In genomic region chr3:27713435-27713880, GRCh38 we compare ENCODE assay signal across 8 cellular contexts. TPM values are rescaled to one million over a fixed set of nuclear protein-coding genes. Genes with fewer than 3 reads are reported as not detected.
DNase-seq lines count a peak whose midpoint lies in the region; ATAC-seq, FAIRE-seq and TF ChIP-seq lines count a peak whose summit lies in the region.

No MANE protein-coding gene starts in this region.

- H3K4me1 ChIP-seq in CD4-positive, CD25-positive, alpha-beta regulatory T cell (ENCODE audit: control insufficient read depth, insufficient read depth, low read length, poor library complexity, severe bottlenecking) = peaks cover 33% of the 10 kb centered on the region
- H3K4me1 ChIP-seq in parathyroid adenoma = peaks cover 5% of the 10 kb centered on the region

- no peak overlapping the region for H3K9ac ChIP-seq in parathyroid adenoma

- no peaks in the 10 kb centered on the region for H3K9me3 ChIP-seq in CD4-positive, CD25-positive, alpha-beta regulatory T cell (ENCODE audit: control insufficient read depth in 2 of 2, low read length in 2 of 2)
- H3K9me3 ChIP-seq in T-helper 17 cell (ENCODE audit: control insufficient read depth, low read length, poor library complexity, severe bottlenecking) (no peaks in the 10 kb centered on the region), parathyroid adenoma (ENCODE audit: control insufficient read depth, low read length) (no peaks in the 10 kb centered on the region)

- H3K27me3 Mint-ChIP-seq in CD4-positive, CD25-positive, alpha-beta regulatory T cell = peaks cover 81% of the 10 kb centered on the region
- H3K27me3 Mint-ChIP-seq in T-helper 17 cell = peaks cover 87% of the 10 kb centered on the region

- TF ChIP-seq POLR2A in GM12891 (IDR thresholded peaks at IDR 0.05; ENCODE audit: low read depth, low read length) = no peak

- no peaks in the 10 kb centered on the region for H3K79me2 ChIP-seq in parathyroid adenoma

- H3K27ac Mint-ChIP-seq in CD4-positive, CD25-positive, alpha-beta regulatory T cell = no peak overlapping the region
- H3K27ac Mint-ChIP-seq in T-helper 17 cell = peak overlapping the region; percentile 59

- H3K27me3 ChIP-seq in CD4-positive, CD25-positive, alpha-beta regulatory T cell (ENCODE audit: control insufficient read depth, insufficient read depth, low read length) = peaks cover 40% of the 10 kb centered on the region
- no peaks in the 10 kb centered on the region for H3K27me3 ChIP-seq in parathyroid adenoma (ENCODE audit: control insufficient read depth, insufficient read depth, low read length)

- peak overlapping the region; percentile 86 to 97 (median 96) for H3K4me3 Mint-ChIP-seq in CD4-positive, CD25-positive, alpha-beta regulatory T cell
- H3K4me3 Mint-ChIP-seq in T-helper 17 cell = peak overlapping the region; percentile 100

- no peak for DNase-seq in CD4-positive, CD25-positive, alpha-beta regulatory T cell
- no peak for DNase-seq in T-helper 17 cell
- DNase-seq in fibroblast of pulmonary artery (ENCODE audit: low read depth) = no peak
- no peak for DNase-seq in NCI-H510A treated with DMSO at 0.1 percent for 48 hours (lab: John Stamatoyannopoulos, UW)
- no peak for DNase-seq in GM12891 (ENCODE audit: insufficient read length, low spot score)

- H3K9me3 Mint-ChIP-seq in CD4-positive, CD25-positive, alpha-beta regulatory T cell = peaks cover 0 to 2% (median 0%) of the 10 kb centered on the region in 7 donors

- no peak for ATAC-seq in CD4-positive, CD25-positive, alpha-beta regulatory T cell (ENCODE audit: low read depth in 2 of 2)
- ATAC-seq in T-helper 17 cell = no peak
- ATAC-seq in GM21390 (IDR thresholded peaks at IDR 0.05; ENCODE audit: unreplicated experiment) = no peak
- ATAC-seq in GM21786 (IDR thresholded peaks at IDR 0.05; ENCODE audit: unreplicated experiment) = no peak

- H3K36me3 Mint-ChIP-seq in CD4-positive, CD25-positive, alpha-beta regulatory T cell = no peaks in the 10 kb centered on the region
- peaks cover 5% of the 10 kb centered on the region for H3K36me3 Mint-ChIP-seq in T-helper 17 cell (ENCODE audit: low read depth)

- peak overlapping the region; percentile 81 for H3K4me2 ChIP-seq in parathyroid adenoma (ENCODE audit: low read length)

- H2AFZ ChIP-seq in parathyroid adenoma = peak overlapping the region; percentile 74

- peaks cover 0 to 32% (median 25%) of the 10 kb centered on the region in 4 donors for H3K4me1 Mint-ChIP-seq in CD4-positive, CD25-positive, alpha-beta regulatory T cell
- peaks cover 29% of the 10 kb centered on the region for H3K4me1 Mint-ChIP-seq in T-helper 17 cell

- H3K4me3 ChIP-seq in CD4-positive, CD25-positive, alpha-beta regulatory T cell (ENCODE audit: low read depth, low read length) = peak overlapping the region; percentile 89
- H3K4me3 ChIP-seq in fibroblast of pulmonary artery (replicated peaks; ENCODE audit: low read depth, low read length) = peak overlapping the region; percentile 63
- peak overlapping the region; percentile 56 for H3K4me3 ChIP-seq in parathyroid adenoma (ENCODE audit: low read depth, low read length)

- TF ChIP-seq CTCF in fibroblast of pulmonary artery (IDR thresholded peaks at IDR 0.05; ENCODE audit: low read length, missing control alignments) (no peak), parathyroid adenoma (IDR thresholded peaks at IDR 0.05) (no peak)

- no peaks in the 10 kb centered on the region for H3K36me3 ChIP-seq in CD4-positive, CD25-positive, alpha-beta regulatory T cell (ENCODE audit: control insufficient read depth, insufficient read depth, low read length)
- no peaks in the 10 kb centered on the region for H3K36me3 ChIP-seq in parathyroid adenoma (ENCODE audit: control insufficient read depth, insufficient read depth, low read length)

- no peak for FAIRE-seq in GM12891 (lab: Jason Lieb, UNC)

- no peak overlapping the region for H3K27ac ChIP-seq in CD4-positive, CD25-positive, alpha-beta regulatory T cell (ENCODE audit: insufficient read depth, low read length, poor library complexity, severe bottlenecking)
- H3K27ac ChIP-seq in parathyroid adenoma = no peak overlapping the region

TF ChIP-seq in GM12891, 5 proteins besides CTCF, POLR2A, EP300 and RAD21:
- no peak for TF ChIP-seq POU2F2 (IDR thresholded peaks at IDR 0.05; ENCODE audit: low read depth, low read length)
- no peak for TF ChIP-seq PAX5 (IDR thresholded peaks at IDR 0.05; ENCODE audit: insufficient read depth, low read length, severe bottlenecking)
- no peak for TF ChIP-seq TAF1 (IDR thresholded peaks at IDR 0.05; ENCODE audit: low read depth, low read length)
- TF ChIP-seq POLR2AphosphoS5 (IDR thresholded peaks at IDR 0.05; ENCODE audit: low read depth, low read length) = no peak
- no peak for TF ChIP-seq SPI1 (IDR thresholded peaks at IDR 0.05; ENCODE audit: low read depth, low read length)

RNA-seq across cellular contexts. Expression of gene EOMES, which starts 8.7 kb away (rescaled TPM):
- total RNA-seq in CD4-positive, CD25-positive, alpha-beta regulatory T cell = 0.91 TPM
- polyA plus RNA-seq in CD4-positive, CD25-positive, alpha-beta regulatory T cell = 1 to 10 TPM in 1 of 4 donors, under 1 TPM in 3; 0.38 to 1.9 (median 0.73) TPM
- 1 to 10 TPM in 1 of 2 donors, under 1 TPM in 1; 0.55 to 1.1 TPM for total RNA-seq in T-helper 17 cell
- not detected for polyA plus RNA-seq in GM12891 (2012; ENCODE audit: low read depth, missing spikeins)
